Comparison of ENCODE assay signal across 11 cellular contexts in genomic region chr3:184333700-184334099, GRCh38. TPM values are rescaled to one million over a fixed set of nuclear protein-coding genes. Genes with fewer than 3 reads are reported as not detected.
DNase-seq lines count a peak whose midpoint lies in the region; ATAC-seq, FAIRE-seq and TF ChIP-seq lines count a peak whose summit lies in the region.
"Had no signal": no experiment of that assay in that cellular context is flagged by ENCODE, and none has a peak within 500 bp of the region (broad histone marks: within the 10 kb centered on the region; RNA-seq: fewer than 3 reads in every experiment).

No MANE protein-coding gene starts in this region.

- peaks cover 46% of the 10 kb centered on the region for H3K4me1 ChIP-seq in foreskin keratinocyte
- H3K4me1 ChIP-seq: HAP-1 had no signal

- intact Hi-C loops in activated CD8-positive, alpha-beta T cell treated with anti-CD3 and anti-CD28 coated beads for 36 hours (cut with micrococcal nuclease) = loop anchor here (2.0 kb wide), 1 partner anchor 17 kb away; no protein-coding TSS in a partner anchor

- TF ChIP-seq CTCF in activated CD8-positive, alpha-beta T cell treated with anti-CD3 and anti-CD28 coated beads for 36 hours (IDR thresholded peaks at IDR 0.05) = no peak
- TF ChIP-seq CTCF in foreskin keratinocyte (conservative IDR thresholded peaks at IDR 0.05) = no peak

- no peak for FAIRE-seq in HTR-8/SVneo (lab: Jason Lieb, UNC)

- POLR2A ChIA-PET in activated CD8-positive, alpha-beta T cell treated with anti-CD3 and anti-CD28 coated beads for 36 hours (lab: Charles Lee) = interaction anchor here (1.0 to 1.6 kb wide), 5 partner anchors 10 to 200 kb away, joined by 3 to 12 read pairs (median 4); no protein-coding TSS in a partner anchor

- peak overlapping the region; percentile 37 for H3K27ac ChIP-seq in foreskin keratinocyte

- no peaks in the 10 kb centered on the region for H3K27me3 Mint-ChIP-seq in T-helper 2 cell treated with Interferon-gamma antibody and Interleukin-4, amounts not matched to agents 5 μg/mL and 100 μg/mL, for 36 hours (ENCODE audit: low read depth)
- no peaks in the 10 kb centered on the region for H3K27me3 Mint-ChIP-seq in activated CD8-positive, alpha-beta T cell treated with anti-CD3 and anti-CD28 coated beads for 36 hours

- peak overlapping the region; percentile 39 for H3K4me3 Mint-ChIP-seq in T-helper 2 cell treated with Interferon-gamma antibody and Interleukin-4, amounts not matched to agents 5 μg/mL and 100 μg/mL, for 36 hours
- no peak overlapping the region for H3K4me3 Mint-ChIP-seq in activated CD8-positive, alpha-beta T cell treated with anti-CD3 and anti-CD28 coated beads for 36 hours
- H3K4me3 Mint-ChIP-seq in stimulated activated effector memory CD8-positive, alpha-beta T cell treated with anti-CD3 and anti-CD28 coated beads, Interleukin-12 subunit alpha, Interleukin-12 subunit beta, amount 100 ng/mL, for 72 hours = peak overlapping the region; percentile 81

- peaks cover 54% of the 10 kb centered on the region for H3K36me3 Mint-ChIP-seq in T-helper 2 cell treated with Interferon-gamma antibody and Interleukin-4, amounts not matched to agents 5 μg/mL and 100 μg/mL, for 36 hours (ENCODE audit: low read depth)
- peaks cover 58% of the 10 kb centered on the region for H3K36me3 Mint-ChIP-seq in activated CD8-positive, alpha-beta T cell treated with anti-CD3 and anti-CD28 coated beads for 36 hours (ENCODE audit: low read depth)
- H3K36me3 Mint-ChIP-seq in stimulated activated effector memory CD8-positive, alpha-beta T cell treated with anti-CD3 and anti-CD28 coated beads, Interleukin-12 subunit alpha, Interleukin-12 subunit beta, amount 100 ng/mL, for 72 hours = peaks cover 83% of the 10 kb centered on the region

- CTCF ChIA-PET in activated CD8-positive, alpha-beta T cell treated with anti-CD3 and anti-CD28 coated beads for 36 hours (lab: Charles Lee) = no interaction called here

- H3K9me3 Mint-ChIP-seq in T-helper 2 cell treated with Interferon-gamma antibody and Interleukin-4, amounts not matched to agents 5 μg/mL and 100 μg/mL, for 36 hours = no peaks in the 10 kb centered on the region
- H3K9me3 Mint-ChIP-seq in activated CD8-positive, alpha-beta T cell treated with anti-CD3 and anti-CD28 coated beads for 36 hours = no peaks in the 10 kb centered on the region
- no peaks in the 10 kb centered on the region for H3K9me3 Mint-ChIP-seq in stimulated activated effector memory CD8-positive, alpha-beta T cell treated with anti-CD3 and anti-CD28 coated beads, Interleukin-12 subunit alpha, Interleukin-12 subunit beta, amount 100 ng/mL, for 72 hours

- no peaks in the 10 kb centered on the region for H3K27me3 ChIP-seq in foreskin keratinocyte

- no peak for ATAC-seq in activated CD8-positive, alpha-beta T cell treated with anti-CD3 and anti-CD28 coated beads for 36 hours
- ATAC-seq in foreskin keratinocyte (no peak), HG03280 (IDR thresholded peaks at IDR 0.05; ENCODE audit: unreplicated experiment) (no peak)
- ATAC-seq in stimulated activated effector memory CD8-positive, alpha-beta T cell treated with anti-CD3 and anti-CD28 coated beads, Interleukin-12 subunit alpha, Interleukin-12 subunit beta, amount 100 ng/mL, for 72 hours = no peak

- H3K27ac Mint-ChIP-seq in T-helper 2 cell treated with Interferon-gamma antibody and Interleukin-4, amounts not matched to agents 5 μg/mL and 100 μg/mL, for 36 hours = peak overlapping the region; percentile 80
- peak overlapping the region; percentile 89 for H3K27ac Mint-ChIP-seq in activated CD8-positive, alpha-beta T cell treated with anti-CD3 and anti-CD28 coated beads for 36 hours
- H3K27ac Mint-ChIP-seq in stimulated activated effector memory CD8-positive, alpha-beta T cell treated with anti-CD3 and anti-CD28 coated beads, Interleukin-12 subunit alpha, Interleukin-12 subunit beta, amount 100 ng/mL, for 72 hours = peak overlapping the region; percentile 88

- peaks cover 50% of the 10 kb centered on the region for H3K4me1 Mint-ChIP-seq in T-helper 2 cell treated with Interferon-gamma antibody and Interleukin-4, amounts not matched to agents 5 μg/mL and 100 μg/mL, for 36 hours (ENCODE audit: low read depth)
- peaks cover 75% of the 10 kb centered on the region for H3K4me1 Mint-ChIP-seq in activated CD8-positive, alpha-beta T cell treated with anti-CD3 and anti-CD28 coated beads for 36 hours (ENCODE audit: low read depth)
- peaks cover 76% of the 10 kb centered on the region for H3K4me1 Mint-ChIP-seq in stimulated activated effector memory CD8-positive, alpha-beta T cell treated with anti-CD3 and anti-CD28 coated beads, Interleukin-12 subunit alpha, Interleukin-12 subunit beta, amount 100 ng/mL, for 72 hours

- no peak for DNase-seq in T-helper 2 cell treated with Interferon-gamma antibody and Interleukin-4, amounts not matched to agents 5 μg/mL and 100 μg/mL, for 36 hours (ENCODE audit: low spot score)
- DNase-seq in T-helper 2 cell (no peak), foreskin keratinocyte (no peak), UCSD-AML1 (lab: John Stamatoyannopoulos, UW; ENCODE audit: unreplicated experiment) (no peak), HTR-8/SVneo (ENCODE audit: insufficient read length, low spot score) (no peak)
- DNase-seq in activated CD8-positive, alpha-beta T cell treated with anti-CD3 and anti-CD28 coated beads for 36 hours = no peak
- DNase-seq in stimulated activated effector memory CD8-positive, alpha-beta T cell treated with anti-CD3 and anti-CD28 coated beads, Interleukin-12 subunit alpha, Interleukin-12 subunit beta, amount 100 ng/mL, for 72 hours (ENCODE audit: low spot score in 2 of 2) = no peak
- DNase-seq: GF-D8, NCI-H1092 treated with DMSO at 0.1 percent for 48 hours had no signal

RNA-seq across cellular contexts. Expression of gene FAM131A, which starts 3.7 kb away (rescaled TPM):
- total RNA-seq in activated CD8-positive, alpha-beta T cell treated with anti-CD3 and anti-CD28 coated beads for 36 hours = 1 to 10 TPM; 4.0 to 5.5 TPM
- total RNA-seq in foreskin keratinocyte = 13.3 and 14.6 TPM in 2 replicates
- 11.6 and 11.7 TPM in 2 replicates for polyA plus RNA-seq in foreskin keratinocyte

RNA-seq across cellular contexts. Expression of gene EIF4G1, which starts 19.3 kb away (rescaled TPM):
- total RNA-seq in activated CD8-positive, alpha-beta T cell treated with anti-CD3 and anti-CD28 coated beads for 36 hours = 100 to 1,000 TPM; 429 to 437 TPM
- total RNA-seq in foreskin keratinocyte = 467 and 485 TPM in 2 replicates
- 344 and 350 TPM in 2 replicates for polyA plus RNA-seq in foreskin keratinocyte

RNA-seq across cellular contexts. Expression of gene CLCN2, which starts 27.7 kb away (rescaled TPM):
- 1 to 10 TPM; 4.0 to 4.2 TPM for total RNA-seq in activated CD8-positive, alpha-beta T cell treated with anti-CD3 and anti-CD28 coated beads for 36 hours
- total RNA-seq in foreskin keratinocyte = 4.7 and 5.4 TPM in 2 replicates
- 3.8 and 3.9 TPM in 2 replicates for polyA plus RNA-seq in foreskin keratinocyte

RNA-seq across cellular contexts. Expression of gene POLR2H, which starts 27.8 kb away (rescaled TPM):
- total RNA-seq in activated CD8-positive, alpha-beta T cell treated with anti-CD3 and anti-CD28 coated beads for 36 hours = 100 to 1,000 TPM; 166 to 169 TPM
- total RNA-seq in foreskin keratinocyte = 81.0 and 92.9 TPM in 2 replicates
- polyA plus RNA-seq in foreskin keratinocyte = 116 and 138 TPM in 2 replicates

RNA-seq across cellular contexts. Expression of gene PSMD2, which starts 34.7 kb away (rescaled TPM):
- total RNA-seq in activated CD8-positive, alpha-beta T cell treated with anti-CD3 and anti-CD28 coated beads for 36 hours = 100 to 1,000 TPM; 220 to 221 TPM
- 838 and 935 TPM in 2 replicates for total RNA-seq in foreskin keratinocyte
- 551 and 627 TPM in 2 replicates for polyA plus RNA-seq in foreskin keratinocyte
